ENCODE assay signal across 15 cellular contexts in the genomic region with DNA sequence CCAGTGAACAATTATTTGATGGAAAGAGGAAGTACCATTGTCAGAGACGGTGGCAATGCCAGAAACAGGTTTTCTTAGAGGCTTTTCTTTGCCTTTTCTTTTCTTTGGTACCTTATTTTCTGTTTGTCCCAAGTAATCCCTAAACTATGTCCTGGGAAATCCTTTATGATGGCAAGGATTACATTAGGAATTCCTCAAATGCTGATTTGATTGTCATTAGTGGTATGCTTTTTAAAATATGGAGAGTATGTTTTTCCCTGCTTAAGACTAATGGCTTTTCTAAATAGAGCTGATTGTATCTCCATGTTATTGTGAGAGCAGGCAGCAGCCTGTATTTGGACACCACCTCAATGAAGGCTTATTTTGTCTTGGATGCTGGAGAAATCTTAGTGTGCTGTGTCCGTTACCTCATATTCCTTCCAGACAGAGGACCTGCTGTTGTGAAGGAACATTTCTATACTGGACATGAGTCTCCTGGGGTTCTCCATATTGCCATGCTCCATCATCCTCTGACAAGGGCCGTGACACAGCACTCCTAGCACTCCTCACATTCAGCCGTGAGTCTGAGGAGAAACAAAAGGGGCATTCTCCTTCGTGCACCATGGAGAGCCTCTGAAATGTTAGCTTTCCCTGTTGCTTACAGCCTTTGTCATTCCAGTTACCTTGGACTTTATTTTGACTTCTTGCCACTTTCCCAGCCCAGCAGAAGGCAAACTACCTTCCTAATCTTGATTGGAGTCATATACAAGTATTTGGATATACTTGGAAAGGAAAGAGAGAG. TPM values are rescaled to one million over a fixed set of nuclear protein-coding genes. Genes with fewer than 3 reads are reported as not detected.
DNase-seq lines count a peak whose midpoint lies in the region; ATAC-seq and TF ChIP-seq lines count a peak whose summit lies in the region.
"Had no signal": no experiment of that assay in that cellular context is flagged by ENCODE, and none has a peak within 500 bp of the region (broad histone marks: within the 10 kb centered on the region; RNA-seq: fewer than 3 reads in every experiment).

No MANE protein-coding gene starts in this region.

- TF ChIP-seq CTCF in SK-N-SH (IDR thresholded peaks at IDR 0.05), result no peak
- no peak for TF ChIP-seq CTCF in VCaP (conservative IDR thresholded peaks at IDR 0.05)
- no peak for TF ChIP-seq CTCF in upper lobe of left lung (IDR thresholded peaks at IDR 0.05)

- no peak for TF ChIP-seq POLR2A in upper lobe of left lung (IDR thresholded peaks at IDR 0.05)

- no peak for TF ChIP-seq EP300 in SK-N-SH (IDR thresholded peaks at IDR 0.05; ENCODE audit: borderline replicate concordance in 1 of 2, low read depth in 1 of 2, low read length in 1 of 2)
- no peak for TF ChIP-seq EP300 in upper lobe of left lung (IDR thresholded peaks at IDR 0.05)

- 76% methylated on average over 5 of the region's 5 CpGs for WGBS in SK-N-SH (ENCODE audit: low lambda C conversion rate)
- WGBS in upper lobe of left lung, 2 donors, result 64 to 71% methylated on average over 5 of the region's 5 CpGs

- H3K27me3 ChIP-seq in SK-N-SH (ENCODE audit: insufficient read depth) (no peaks in the 10 kb centered on the region), iPS-20b (ENCODE audit: insufficient read depth, low read length) (no peaks in the 10 kb centered on the region), subcutaneous abdominal adipose tissue (ENCODE audit: control insufficient read depth in 5 of 5, insufficient read depth in 4 of 5, low read length in 5 of 5) (no peaks in the 10 kb centered on the region), upper lobe of left lung (no peaks in the 10 kb centered on the region)
- H3K27me3 ChIP-seq: ovary had no signal

- H3K9ac ChIP-seq in SK-N-SH (no peak overlapping the region), iPS-20b (ENCODE audit: low read depth, low read length) (peak overlapping the region; percentile 64; the same call in 1 of the 2 replicates), subcutaneous abdominal adipose tissue (ENCODE audit: low read length in 5 of 5) (no peak overlapping the region)

- H3K9me3 ChIP-seq in SK-N-SH (0 out of 2 replicates have a peak, but pooled peaks cover 4% of the 10 kb centered on the region), iPS-20b (ENCODE audit: insufficient read depth, low read depth, low read length) (no peaks in the 10 kb centered on the region), subcutaneous abdominal adipose tissue (ENCODE audit: control insufficient read depth in 5 of 5, low read length in 5 of 5) (no peaks in the 10 kb centered on the region), upper lobe of left lung (no peaks in the 10 kb centered on the region)
- H3K9me3 ChIP-seq: ovary had no signal

- CTCF ChIA-PET in SK-N-SH (lab: Yijun Ruan, JAX), result no interaction called here

- H3F3A ChIP-seq in SK-N-SH (replicated peaks; ENCODE audit: insufficient read depth), result no peaks in the 10 kb centered on the region

- no peak for TF ChIP-seq RAD21 in SK-N-SH (IDR thresholded peaks at IDR 0.05; ENCODE audit: low read length)

- DNase-seq in SK-N-SH, result no peak
- DNase-seq in activated CD4-positive, alpha-beta T cell treated with anti-CD3 and anti-CD28 coated beads for 48 hours, result no peak
- no peak for DNase-seq in upper lobe of left lung
- DNase-seq: activated CD4-positive, alpha-beta T cell treated with anti-CD3 and anti-CD28 coated beads for 4 hours; KG1; left colon; ovary; SHP77; stimulated activated CD4-positive, alpha-beta T cell treated with anti-CD3 and anti-CD28 coated beads, Interleukin-4, amount 100 ng/mL, for 1 hour had no signal

- no peaks in the 10 kb centered on the region; the same call in 1 of the 2 replicates for H3K9me2 ChIP-seq in SK-N-SH

- no peak overlapping the region for H3K4me2 ChIP-seq in SK-N-SH

- H2AFZ ChIP-seq in SK-N-SH (ENCODE audit: low read depth), result no peak overlapping the region

- H3K27ac ChIP-seq in SK-N-SH (ENCODE audit: low read depth in 2 of 2, low read length in 1 of 2), result peak overlapping the region in 1 of 2 experiments; percentile 55; a peak in 2 of 4 replicates
- peak overlapping the region; percentile 51 for H3K27ac ChIP-seq in VCaP
- H3K27ac ChIP-seq in iPS-20b (ENCODE audit: low read length), result peak overlapping the region; percentile 76
- peak overlapping the region; percentile 7 for H3K27ac ChIP-seq in subcutaneous abdominal adipose tissue (ENCODE audit: low read depth, low read length)
- H3K27ac ChIP-seq in upper lobe of left lung, result peak overlapping the region in 1 of 4 donors; percentile 57

- POLR2A ChIA-PET in SK-N-SH (lab: Yijun Ruan, JAX), result no interaction called here

- no peaks in the 10 kb centered on the region for H4K20me1 ChIP-seq in SK-N-SH (ENCODE audit: insufficient read depth)

- H3K4me1 ChIP-seq in SK-N-SH (ENCODE audit: control insufficient read depth in 1 of 2, insufficient read depth in 2 of 2, low read depth in 1 of 2, low read length in 1 of 2) (peaks cover 0 to 6% of the 10 kb centered on the region in 2 experiments; a peak in 2 of 4 replicates), iPS-20b (ENCODE audit: insufficient read depth, low read length) (peaks cover 12% of the 10 kb centered on the region; the same call in 1 of the 2 replicates), subcutaneous abdominal adipose tissue (ENCODE audit: control insufficient read depth in 5 of 5, insufficient read depth in 5 of 5, low read length in 5 of 5) (peaks cover 0 to 11% (median 7%) of the 10 kb centered on the region in 5 donors), upper lobe of left lung (peaks cover 4 to 19% (median 10%) of the 10 kb centered on the region in 4 donors)

- H3K36me3 ChIP-seq in SK-N-SH (replicated peaks in 1 of 2; ENCODE audit: control insufficient read depth in 1 of 2, insufficient read depth in 2 of 2, low read length in 1 of 2) (peaks cover 51 to 53% of the 10 kb centered on the region in 2 experiments), iPS-20b (ENCODE audit: insufficient read depth, low read depth, low read length) (peaks cover 19% of the 10 kb centered on the region), subcutaneous abdominal adipose tissue (ENCODE audit: control insufficient read depth in 5 of 5, insufficient read depth in 5 of 5, low read length in 5 of 5) (peaks cover 21 to 39% (median 30%) of the 10 kb centered on the region in 5 donors), upper lobe of left lung (peaks cover 0 to 7% (median 3%) of the 10 kb centered on the region in 4 donors)
- H3K36me3 ChIP-seq: ovary had no signal

- H3K4me3 ChIP-seq in SK-N-SH (ENCODE audit: low read depth in 2 of 2, low read length in 1 of 2) (no peak overlapping the region), iPS-20b (ENCODE audit: low read length) (peak overlapping the region; percentile 20; the same call in 1 of the 2 replicates), subcutaneous abdominal adipose tissue (ENCODE audit: low read depth in 1 of 5, low read length in 5 of 5) (no peak overlapping the region), upper lobe of left lung (no peak overlapping the region)
- H3K4me3 ChIP-seq: ovary had no signal

- no peaks in the 10 kb centered on the region for H3K79me2 ChIP-seq in SK-N-SH (ENCODE audit: insufficient read depth)

- ATAC-seq in SK-N-SH treated with all-trans-retinoic acid at 6 μM for 48 hours, result no peak
- no peak for ATAC-seq in HG02678 (IDR thresholded peaks at IDR 0.05; ENCODE audit: unreplicated experiment)
- no peak for ATAC-seq in upper lobe of left lung (ENCODE audit: low FRiP score in 2 of 2)
- ATAC-seq: left colon had no signal

TF ChIP-seq in SK-N-SH treated with all-trans-retinoic acid at 6 μM for 48 hours, 23 proteins besides CTCF, POLR2A, EP300 and RAD21:
- TF ChIP-seq PPARA (CRISPR knock-in tag; IDR thresholded peaks at IDR 0.05; ENCODE audit: borderline replicate concordance), result no peak
- 0 out of 2 replicates have a peak, but pooled peaks have one; percentile 39 for TF ChIP-seq ISL1 (CRISPR knock-in tag; IDR thresholded peaks at IDR 0.05)

TF ChIP-seq in SK-N-SH, 30 proteins besides CTCF, POLR2A, EP300 and RAD21:
- TF ChIP-seq FOSL2 (IDR thresholded peaks at IDR 0.05; ENCODE audit: borderline replicate concordance, low read depth), result no peak
- TF ChIP-seq, protein P1, sequence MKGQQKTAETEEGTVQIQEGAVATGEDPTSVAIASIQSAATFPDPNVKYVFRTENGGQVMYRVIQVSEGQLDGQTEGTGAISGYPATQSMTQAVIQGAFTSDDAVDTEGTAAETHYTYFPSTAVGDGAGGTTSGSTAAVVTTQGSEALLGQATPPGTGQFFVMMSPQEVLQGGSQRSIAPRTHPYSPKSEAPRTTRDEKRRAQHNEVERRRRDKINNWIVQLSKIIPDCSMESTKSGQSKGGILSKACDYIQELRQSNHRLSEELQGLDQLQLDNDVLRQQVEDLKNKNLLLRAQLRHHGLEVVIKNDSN (IDR thresholded peaks at IDR 0.05; ENCODE audit: borderline replicate concordance, low read depth), result no peak
- no peak for TF ChIP-seq TAF1 (IDR thresholded peaks at IDR 0.05; ENCODE audit: borderline replicate concordance, low read depth, low read length)
- TF ChIP-seq, protein P2, sequence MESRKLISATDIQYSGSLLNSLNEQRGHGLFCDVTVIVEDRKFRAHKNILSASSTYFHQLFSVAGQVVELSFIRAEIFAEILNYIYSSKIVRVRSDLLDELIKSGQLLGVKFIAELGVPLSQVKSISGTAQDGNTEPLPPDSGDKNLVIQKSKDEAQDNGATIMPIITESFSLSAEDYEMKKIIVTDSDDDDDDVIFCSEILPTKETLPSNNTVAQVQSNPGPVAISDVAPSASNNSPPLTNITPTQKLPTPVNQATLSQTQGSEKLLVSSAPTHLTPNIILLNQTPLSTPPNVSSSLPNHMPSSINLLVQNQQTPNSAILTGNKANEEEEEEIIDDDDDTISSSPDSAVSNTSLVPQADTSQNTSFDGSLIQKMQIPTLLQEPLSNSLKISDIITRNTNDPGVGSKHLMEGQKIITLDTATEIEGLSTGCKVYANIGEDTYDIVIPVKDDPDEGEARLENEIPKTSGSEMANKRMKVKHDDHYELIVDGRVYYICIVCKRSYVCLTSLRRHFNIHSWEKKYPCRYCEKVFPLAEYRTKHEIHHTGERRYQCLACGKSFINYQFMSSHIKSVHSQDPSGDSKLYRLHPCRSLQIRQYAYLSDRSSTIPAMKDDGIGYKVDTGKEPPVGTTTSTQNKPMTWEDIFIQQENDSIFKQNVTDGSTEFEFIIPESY (IDR thresholded peaks at IDR 0.05; ENCODE audit: borderline replicate concordance, low read depth), result no peak
- no peak for TF ChIP-seq NRF1 (IDR thresholded peaks at IDR 0.05; ENCODE audit: low read depth, low read length)

RNA-seq across cellular contexts. Expression of gene TECTA, which starts 29.4 kb away (rescaled TPM):
- 0.58 and 0.88 TPM in 2 replicates for polyA plus RNA-seq in SK-N-SH (2012; rRNA removed)
- 0.24 and 0.33 TPM in 2 replicates for polyA plus RNA-seq in SK-N-SH (2012; cell fraction: cytosol; rRNA removed)
- polyA plus RNA-seq in SK-N-SH (2012; cell fraction: nucleus; rRNA removed), result 2.5 and 2.6 TPM in 2 replicates
- total RNA-seq in upper lobe of left lung, result 1 to 10 TPM in 4 of 6 donors, under 1 TPM in 2; 0.89 to 4.7 (median 1.8) TPM
- total RNA-seq: NCI-H460 had no signal

RNA-seq across cellular contexts. Expression of gene TBCEL, which starts 47.7 kb away (rescaled TPM):
- 5.9 and 8.4 TPM in 2 replicates for polyA plus RNA-seq in SK-N-SH (2012; rRNA removed)
- 9.1 and 9.8 TPM in 2 replicates for polyA plus RNA-seq in SK-N-SH (2012; cell fraction: cytosol; rRNA removed)
- 6.2 and 18.1 TPM in 2 replicates for polyA plus RNA-seq in SK-N-SH (2012; cell fraction: nucleus; rRNA removed)
- total RNA-seq in upper lobe of left lung, result 10 to 100 TPM; 30.4 to 52.7 (median 31.9) TPM
